ENCODE assay signal across 16 cellular contexts in genomic region chr5:78243091-78243490, GRCh38. TPM values are rescaled to one million over a fixed set of nuclear protein-coding genes. Genes with fewer than 3 reads are reported as not detected.
DNase-seq lines count a peak whose midpoint lies in the region; ATAC-seq, FAIRE-seq and TF ChIP-seq lines count a peak whose summit lies in the region.
"Had no signal": no experiment of that assay in that cellular context is flagged by ENCODE, and none has a peak within 500 bp of the region (broad histone marks: within the 10 kb centered on the region; RNA-seq: fewer than 3 reads in every experiment).

No MANE protein-coding gene starts in this region.

- BruUV-seq in IMR-90 (replicated peaks; lab: Mats Ljungman, UMichigan) = no TSS peak
- BruUV-seq in K562 (replicated peaks; lab: Mats Ljungman, UMichigan) = no TSS peak
- BruUV-seq in OCI-LY7 (replicated peaks; lab: Mats Ljungman, UMichigan) = no TSS peak

- 92% methylated on average over 2 of the region's 2 CpGs for WGBS in SK-N-SH (ENCODE audit: low lambda C conversion rate)
- no CpG with 5 or more reads among the region's 2 CpGs for WGBS in IMR-90 (ENCODE audit: extremely low coverage in 2 of 2, insufficient read length in 1 of 2), 2 experiments
- WGBS in K562 (ENCODE audit: insufficient coverage, low coverage, missing lambda C conversion rate) = 91% methylated on average over 2 of the region's 2 CpGs

- H3K79me2 ChIP-seq in SK-N-SH (ENCODE audit: insufficient read depth) (peaks cover 45% of the 10 kb centered on the region), K562 (ENCODE audit: control insufficient read depth, insufficient read depth, low read length) (peaks cover 14% of the 10 kb centered on the region; the same call in 2 of the 3 replicates), osteoblast (ENCODE audit: insufficient read depth, low read length) (peaks cover 27% of the 10 kb centered on the region), OCI-LY7 (ENCODE audit: insufficient read depth, low read depth, low read length) (no peaks in the 10 kb centered on the region)

- in situ Hi-C loops in IMR-90 (cut with MboI; ENCODE audit: low sequenced_read_pairs) (no loop called here), K562 (cut with MboI) (no loop called here)

- DNase-seq in SK-N-SH = no peak
- no peak for DNase-seq in IMR-90
- DNase-seq in K562 (ENCODE audit: extremely low read depth in 1 of 4, low spot score in 3 of 4) = no peak
- DNase-seq in osteoblast (ENCODE audit: insufficient read length, low spot score, missing footprints) = no peak
- no peak for DNase-seq in C1 segment of cervical spinal cord (lab: John Stamatoyannopoulos, UW)
- no peak for DNase-seq in OCI-LY7 (ENCODE audit: low spot score)
- no peak for DNase-seq in activated CD8-positive, alpha-beta memory T cell treated with anti-CD3 and anti-CD28 coated beads, Interleukin-2, amount 50 U/mL, for 48 hours
- DNase-seq: CD8-positive, alpha-beta T cell; COR-L47; DND-41; GDM1 had no signal

- H3K27me3 ChIP-seq in SK-N-SH (ENCODE audit: insufficient read depth) (no peaks in the 10 kb centered on the region), IMR-90 (ENCODE audit: control insufficient read depth, insufficient read depth, low read length) (no peaks in the 10 kb centered on the region), K562 (ENCODE audit: control insufficient read depth in 2 of 2, insufficient read depth in 2 of 2, low read length in 2 of 2) (no peaks in the 10 kb centered on the region), osteoblast (ENCODE audit: insufficient read depth, low read length) (no peaks in the 10 kb centered on the region)

- H2AK5ac ChIP-seq in IMR-90 (ENCODE audit: low read depth, low read length) = no peak overlapping the region; the same call in 1 of the 2 replicates

- H4K8ac ChIP-seq in IMR-90 (ENCODE audit: low read depth in 2 of 2, low read length in 2 of 2) = no peak overlapping the region

- H3K79me1 ChIP-seq in IMR-90 (ENCODE audit: low read depth in 1 of 2, low read length in 2 of 2) = peaks cover 19 to 44% of the 10 kb centered on the region in 2 experiments

- H2BK20ac ChIP-seq in IMR-90 (ENCODE audit: low read depth, low read length) = no peak overlapping the region

- H2BK5ac ChIP-seq in IMR-90 (ENCODE audit: low read depth, low read length, poor library complexity, severe bottlenecking) = peak overlapping the region; percentile 18

- H4K91ac ChIP-seq in IMR-90 (ENCODE audit: insufficient read depth, low read depth, low read length) = no peak overlapping the region

- intact Hi-C loops in IMR-90 (cut with micrococcal nuclease) = loop anchor here (5.0 kb wide), 1 partner anchor 49 kb away; the partner anchor contains the start of gene AP3B1
- intact Hi-C loops in K562 (cut with micrococcal nuclease) = no loop called here
- intact Hi-C loops in OCI-LY7 (cut with micrococcal nuclease; ENCODE audit: unreplicated experiment) = no loop called here

- FAIRE-seq in K562 (lab: Jason Lieb, UNC) = no peak
- FAIRE-seq: GM18507 had no signal

- H3K14ac ChIP-seq in IMR-90 (replicated peaks; ENCODE audit: low read depth, low read length) = no peak overlapping the region

- H3K4me1 ChIP-seq in SK-N-SH (ENCODE audit: control insufficient read depth in 1 of 2, insufficient read depth in 2 of 2, low read depth in 1 of 2, low read length in 1 of 2) = peaks cover 0 to 6% of the 10 kb centered on the region in 2 experiments; a peak in 1 of 4 replicates
- peaks cover 5% of the 10 kb centered on the region for H3K4me1 ChIP-seq in IMR-90 (ENCODE audit: control insufficient read depth, insufficient read depth, low read length)
- peaks cover 4 to 12% of the 10 kb centered on the region in 2 experiments; a peak in 4 of 5 replicates for H3K4me1 ChIP-seq in K562 (replicated peaks in 1 of 2; ENCODE audit: control insufficient read depth in 2 of 2, insufficient read depth in 2 of 2, low read length in 2 of 2)
- peaks cover 13% of the 10 kb centered on the region for H3K4me1 ChIP-seq in osteoblast (ENCODE audit: insufficient read depth, low read length)
- no peaks in the 10 kb centered on the region for H3K4me1 ChIP-seq in OCI-LY7 (ENCODE audit: insufficient read depth, low read length, poor library complexity, severe bottlenecking)

- TF ChIP-seq EP300 in SK-N-SH (IDR thresholded peaks at IDR 0.05; ENCODE audit: borderline replicate concordance in 1 of 2, low read depth in 1 of 2, low read length in 1 of 2) (no peak), K562 (IDR thresholded peaks at IDR 0.05; ENCODE audit: low read length) (no peak)

- H3K4me2 ChIP-seq in SK-N-SH (peak overlapping the region; percentile 23; the same call in 1 of the 2 replicates), IMR-90 (ENCODE audit: low read depth, low read length) (no peak overlapping the region), K562 (ENCODE audit: insufficient read depth, low read length) (no peak overlapping the region), osteoblast (ENCODE audit: insufficient read depth, low read length) (no peak overlapping the region), OCI-LY7 (ENCODE audit: low read length) (no peak overlapping the region)

- no peak overlapping the region for H2BK120ac ChIP-seq in IMR-90 (ENCODE audit: low read depth, low read length)

- no peaks in the 10 kb centered on the region for H3K9me3 ChIP-seq in SK-N-SH
- no peaks in the 10 kb centered on the region for H3K9me3 ChIP-seq in IMR-90 (ENCODE audit: control insufficient read depth, insufficient read depth, low read length)
- H3K9me3 ChIP-seq in K562 (replicated peaks; ENCODE audit: control insufficient read depth, insufficient read depth, low read depth, low read length) = no peaks in the 10 kb centered on the region
- H3K9me3 ChIP-seq in osteoblast (ENCODE audit: low read depth, low read length) = no peaks in the 10 kb centered on the region
- H3K9me3 ChIP-seq in OCI-LY7 (ENCODE audit: low read length) = no peaks in the 10 kb centered on the region

- CTCF ChIA-PET in SK-N-SH (lab: Yijun Ruan, JAX) = interaction anchor here (1.3 kb wide), 1 partner anchor 26 kb away, joined by 4 read pairs; no protein-coding TSS in a partner anchor
- CTCF ChIA-PET in IMR-90 (lab: Yijun Ruan, JAX) = interaction anchor here (0.5 to 0.8 kb wide), 2 partner anchors 46 to 580 kb away, joined by 3 read pairs; no protein-coding TSS in a partner anchor
- CTCF ChIA-PET in K562 (lab: Yijun Ruan, JAX; ENCODE audit: low intra/inter-chr PET ratio) = no interaction called here
- CTCF ChIA-PET in OCI-LY7 (lab: Charles Lee; ENCODE audit: unreplicated experiment) = no interaction called here

- no peak overlapping the region for H3K56ac ChIP-seq in IMR-90 (ENCODE audit: extremely low read depth, insufficient read depth, low read length)

- H3K9me1 ChIP-seq in IMR-90 (ENCODE audit: insufficient read depth, low read length) (peaks cover 4% of the 10 kb centered on the region), K562 (ENCODE audit: control insufficient read depth, insufficient read depth, low read length) (no peaks in the 10 kb centered on the region)

- POLR2A ChIA-PET in SK-N-SH (lab: Yijun Ruan, JAX) = no interaction called here
- POLR2A ChIA-PET in IMR-90 (lab: Charles Lee; ENCODE audit: unreplicated experiment) = no interaction called here
- POLR2A ChIA-PET in K562 (lab: Yijun Ruan, JAX) = no interaction called here
- POLR2A ChIA-PET in OCI-LY7 (lab: Charles Lee) = no interaction called here

- H2AFZ ChIP-seq in SK-N-SH (ENCODE audit: low read depth) (no peak overlapping the region), IMR-90 (replicated peaks; ENCODE audit: low read length, poor library complexity) (no peak overlapping the region), K562 (ENCODE audit: low read depth, low read length) (no peak overlapping the region), osteoblast (ENCODE audit: low read length) (no peak overlapping the region), OCI-LY7 (ENCODE audit: low read length) (no peak overlapping the region)

- no peak overlapping the region for H2BK15ac ChIP-seq in IMR-90 (ENCODE audit: low read depth, low read length)

- no peak overlapping the region for H4K5ac ChIP-seq in IMR-90 (ENCODE audit: low read depth, low read length)

- H3K18ac ChIP-seq in IMR-90 (ENCODE audit: low read depth, low read length) = peak overlapping the region; percentile 10; the same call in 1 of the 2 replicates

- TF ChIP-seq RAD21 in SK-N-SH (IDR thresholded peaks at IDR 0.05; ENCODE audit: low read length) (no peak), IMR-90 (IDR thresholded peaks at IDR 0.05; ENCODE audit: low read length) (no peak), K562 (CRISPR knock-in tag; conservative IDR thresholded peaks at IDR 0.05 in 1 of 2, IDR thresholded peaks at IDR 0.05 in 1 of 2) (no peak)

- ATAC-seq in SK-N-SH treated with all-trans-retinoic acid at 6 μM for 48 hours = no peak
- ATAC-seq in IMR-90 (ENCODE audit: low read depth) = no peak
- ATAC-seq in K562 = no peak
- ATAC-seq: CD8-positive, alpha-beta T cell; HCT116 had no signal

- H3K9ac ChIP-seq in SK-N-SH = peak overlapping the region; percentile 12; the same call in 1 of the 2 replicates
- no peak overlapping the region for H3K9ac ChIP-seq in IMR-90 (ENCODE audit: low read depth, low read length)
- no peak overlapping the region for H3K9ac ChIP-seq in K562 (ENCODE audit: insufficient read depth in 1 of 2, low read depth in 2 of 2, low read length in 2 of 2)

- H3K27ac ChIP-seq in SK-N-SH (ENCODE audit: low read depth in 2 of 2, low read length in 1 of 2) = peak overlapping the region in 1 of 2 experiments; percentile 79; a peak in 2 of 4 replicates
- H3K27ac ChIP-seq in IMR-90 (ENCODE audit: insufficient read depth, low read length) = no peak overlapping the region
- H3K27ac ChIP-seq in K562 (ENCODE audit: extremely low read depth, low read depth, low read length) = no peak overlapping the region
- H3K27ac ChIP-seq in osteoblast (ENCODE audit: low read depth, low read length) = peak overlapping the region; percentile 52
- no peak overlapping the region for H3K27ac ChIP-seq in OCI-LY7 (ENCODE audit: low read depth, low read length, poor library complexity, severe bottlenecking)
- H3K27ac ChIP-seq: 22Rv1, HL-60 had no signal

- H3K4me3 ChIP-seq in SK-N-SH (ENCODE audit: low read depth in 2 of 2, low read length in 1 of 2) = no peak overlapping the region
- no peak overlapping the region for H3K4me3 ChIP-seq in IMR-90 (ENCODE audit: insufficient read depth, low read depth, low read length)
- H3K4me3 ChIP-seq in K562 = no peak overlapping the region
- no peak overlapping the region for H3K4me3 ChIP-seq in osteoblast (ENCODE audit: insufficient read depth, low read length)
- H3K4me3 ChIP-seq in OCI-LY7 (ENCODE audit: low read depth, low read length, poor library complexity, severe bottlenecking) = no peak overlapping the region

- peaks cover 28% of the 10 kb centered on the region for H3F3A ChIP-seq in SK-N-SH (replicated peaks; ENCODE audit: insufficient read depth)

- H3K9me2 ChIP-seq in SK-N-SH (no peaks in the 10 kb centered on the region), OCI-LY7 (ENCODE audit: insufficient read depth, low read length) (no peaks in the 10 kb centered on the region)

- dilution Hi-C loops in IMR-90 (cut with HindIII; ENCODE audit: low sequenced_read_pairs, unreplicated experiment) = no loop called here

- no peak for TF ChIP-seq POLR2A in IMR-90 (IDR thresholded peaks at IDR 0.05; ENCODE audit: low read depth, low read length)
- no peak for TF ChIP-seq POLR2A in K562 (conservative IDR thresholded peaks at IDR 0.05)

- H3K36me3 ChIP-seq in SK-N-SH (replicated peaks in 1 of 2; ENCODE audit: control insufficient read depth in 1 of 2, insufficient read depth in 2 of 2, low read length in 1 of 2) = peaks cover 6 to 31% of the 10 kb centered on the region in 2 experiments
- peaks cover 5% of the 10 kb centered on the region for H3K36me3 ChIP-seq in IMR-90 (ENCODE audit: control insufficient read depth, insufficient read depth, low read length)
- peaks cover 10% of the 10 kb centered on the region; the same call in 1 of the 3 replicates for H3K36me3 ChIP-seq in K562 (ENCODE audit: control insufficient read depth, insufficient read depth, low read length)
- no peaks in the 10 kb centered on the region for H3K36me3 ChIP-seq in osteoblast (ENCODE audit: insufficient read depth, low read length)
- no peaks in the 10 kb centered on the region for H3K36me3 ChIP-seq in OCI-LY7 (ENCODE audit: insufficient read depth, low read length)

- H2AK9ac ChIP-seq in IMR-90 (replicated peaks; ENCODE audit: low read depth, low read length, poor library complexity) = no peak overlapping the region

- H4K20me1 ChIP-seq in SK-N-SH (ENCODE audit: insufficient read depth) (peaks cover 20% of the 10 kb centered on the region), IMR-90 (ENCODE audit: insufficient read depth, low read length) (peaks cover 22% of the 10 kb centered on the region), K562 (replicated peaks; ENCODE audit: control insufficient read depth, insufficient read depth, low read length) (no peaks in the 10 kb centered on the region), osteoblast (ENCODE audit: insufficient read depth, low read length) (peaks cover 21% of the 10 kb centered on the region), OCI-LY7 (ENCODE audit: insufficient read depth, low read length) (no peaks in the 10 kb centered on the region; the same call in 1 of the 2 replicates)

- no peak overlapping the region for H3K4ac ChIP-seq in IMR-90 (ENCODE audit: low read depth, low read length)

- TF ChIP-seq CTCF in SK-N-SH (IDR thresholded peaks at IDR 0.05) = no peak
- no peak for TF ChIP-seq CTCF in IMR-90 (conservative IDR thresholded peaks at IDR 0.05; ENCODE audit: low read depth, low read length)
- no peak for TF ChIP-seq CTCF in K562 (IDR thresholded peaks at IDR 0.05 in 2 of 3, conservative IDR thresholded peaks at IDR 0.05 in 1 of 3; ENCODE audit: insufficient read depth in 2 of 3, low read depth in 1 of 3, low read length in 3 of 3)
- TF ChIP-seq CTCF in osteoblast (IDR thresholded peaks at IDR 0.05; ENCODE audit: extremely low read depth, low read depth, low read length) = no peak
- TF ChIP-seq CTCF in OCI-LY7 (conservative IDR thresholded peaks at IDR 0.05; ENCODE audit: low read length) = no peak

- H3K23ac ChIP-seq in IMR-90 (ENCODE audit: low read depth, low read length) = no peak overlapping the region

RNA-seq across cellular contexts. Expression of gene AP3B1, which starts 51.4 kb away (rescaled TPM):
- polyA plus RNA-seq in SK-N-SH (2012; rRNA removed) = 18.0 and 27.3 TPM in 2 replicates
- 25.1 and 30.1 TPM in 2 replicates for polyA plus RNA-seq in SK-N-SH (2012; cell fraction: cytosol; rRNA removed)
- 10.2 and 27.8 TPM in 2 replicates for polyA plus RNA-seq in SK-N-SH (2012; cell fraction: nucleus; rRNA removed)
- 59.0 and 67.8 TPM in 2 replicates for total RNA-seq in IMR-90 (2012; rRNA removed)
- 24.0 and 33.1 TPM in 2 replicates for polyA plus RNA-seq in IMR-90 (2012; rRNA removed)
- 10.0 and 13.1 TPM in 2 replicates for polyA plus RNA-seq in IMR-90 (2012; cell fraction: cytosol; rRNA removed)
- polyA plus RNA-seq in IMR-90 (2012; cell fraction: nucleus; rRNA removed; ENCODE audit: low replicate concordance) = 5.0 and 33.9 TPM in 2 replicates
- 28.7 and 124 TPM in 2 replicates for total RNA-seq in K562 (2011; cell fraction: chromatin; rRNA removed; ENCODE audit: low replicate concordance)
- 12.8 and 17.6 TPM in 2 replicates for total RNA-seq in K562 (2011; cell fraction: nucleolus; rRNA removed)
- total RNA-seq in K562 (2011; cell fraction: nucleoplasm; rRNA removed) = 41.8 and 63.9 TPM in 2 replicates
- 33.4 and 34.1 TPM in 2 replicates for total RNA-seq in K562 (2014; rRNA removed)
- 55.7 and 65.6 TPM in 2 replicates for total RNA-seq in K562 (2014; rRNA removed; fragmentation: Illumina TruSeq; extraction: Trizol)
- 60.4 and 61.8 TPM in 2 replicates for total RNA-seq in K562 (2015; rRNA removed; fragmentation: Illumina TruSeq; extraction: Trizol)
- 42.2 and 42.8 TPM in 2 replicates for total RNA-seq in K562 (2021)
- polyA plus RNA-seq in K562 (2011; rRNA removed) = 51.4 and 55.6 TPM in 2 replicates
- polyA plus RNA-seq in K562 (2011; cell fraction: cytosol; rRNA removed) = 21.8 and 45.4 TPM in 2 replicates
- 20.3 and 36.5 TPM in 2 replicates for polyA plus RNA-seq in K562 (2011; cell fraction: nucleus; rRNA removed)
- 40.5 and 54.7 TPM in 2 replicates for polyA plus RNA-seq in K562 (2012)
- polyA plus RNA-seq in K562 (2014; fragmentation: Illumina TruSeq; extraction: Trizol) = 46.8 and 55.1 TPM in 2 replicates
- 10 to 100 TPM; 21.1 to 30.9 TPM for polyA plus RNA-seq in K562 (2014; fragmentation: Nextera tagmentation; extraction: Ambion mirVana)
- polyA plus RNA-seq in K562 (2014; rRNA removed) = 25.2 and 29.8 TPM in 2 replicates
- 94.2 and 106 TPM in 2 replicates for polyA minus RNA-seq in K562 (2011; rRNA and poly(A)+ RNA removed)
- polyA minus RNA-seq in K562 (2011; cell fraction: cytosol; rRNA and poly(A)+ RNA removed) = 27.1 and 30.8 TPM in 2 replicates
- polyA minus RNA-seq in K562 (2011; cell fraction: nucleus; rRNA and poly(A)+ RNA removed) = 39.6 and 79.5 TPM in 2 replicates
- total RNA-seq in osteoblast = 77.4 and 85.7 TPM in 2 replicates
- 25.7 and 32.5 TPM in 2 replicates for total RNA-seq in OCI-LY7 (2014; rRNA removed; shearing (Covaris generic))
- total RNA-seq in OCI-LY7 (2022) = 39.5 and 42.6 TPM in 2 replicates

Comparison
In these comparisons a context has a peak if more than half of its experiments do, and no peak if none do; other contexts are left out.
1. CTCF ChIA-PET loops: an anchor here in SK-N-SH (1.3 kb wide) and IMR-90 (0.5 to 0.8 kb wide); none called in K562 and OCI-LY7.